In the genomic region with DNA sequence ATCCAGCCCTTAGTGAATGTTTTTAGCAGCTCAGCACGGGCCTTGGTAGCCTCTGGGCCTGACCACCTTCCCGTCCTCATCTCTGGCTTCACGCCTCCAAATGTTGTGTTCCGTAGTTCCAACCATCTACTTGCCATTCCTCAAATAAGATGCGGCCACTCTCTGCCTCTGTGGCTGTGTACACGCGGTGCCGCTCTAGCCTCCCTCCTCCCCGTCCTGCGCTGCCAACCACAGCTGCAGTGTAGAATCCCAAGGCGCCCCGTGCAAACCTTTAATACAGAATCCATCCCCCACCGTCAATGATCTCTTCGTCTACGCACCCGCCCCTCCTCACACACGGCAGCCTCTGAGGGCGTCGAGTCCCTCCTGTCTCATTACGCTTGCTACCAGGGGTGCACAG, we compare ENCODE assay signal across 20 cellular contexts.
DNase-seq lines count a peak whose midpoint lies in the region; ATAC-seq and TF ChIP-seq lines count a peak whose summit lies in the region.
"Had no signal": no experiment of that assay in that cellular context is flagged by ENCODE, and none has a peak within 500 bp of the region (broad histone marks: within the 10 kb centered on the region; RNA-seq: fewer than 3 reads in every experiment).

No MANE protein-coding gene starts in this region.

- CTCF ChIA-PET in WTC11 (lab: Charles Lee) = interaction anchor here (0.5 to 1.4 kb wide), 9 partner anchors 11 to 187 kb away, joined by 3 to 7 read pairs (median 4); partner anchors contain the start of gene VGLL4

- ATAC-seq in WTC11 (no peak), GM21360 (IDR thresholded peaks at IDR 0.05; ENCODE audit: unreplicated experiment) (no peak)
- ATAC-seq: activated T-helper 17 cell treated with anti-CD3 and anti-CD28 coated beads, Interleukin-2, amount 50 U/mL, for 72 hours; effector memory CD8-positive, alpha-beta T cell; PC-3 had no signal

- peak overlapping the region; percentile 7 for H3K27ac Mint-ChIP-seq in activated naive CD8-positive, alpha-beta T cell
- H3K27ac Mint-ChIP-seq in activated naive CD8-positive, alpha-beta T cell treated with anti-CD3 and anti-CD28 coated beads for 36 hours = no peak overlapping the region
- H3K27ac Mint-ChIP-seq in WTC11 (peak overlapping the region; percentile 41; the same call in 1 of the 2 replicates), nephron progenitor cell (peak overlapping the region; percentile 83)
- H3K27ac Mint-ChIP-seq: activated T-helper 17 cell treated with anti-CD3 and anti-CD28 coated beads, Interleukin-2, amount 50 U/mL, for 72 hours had no signal

- TF ChIP-seq POLR2A in suprapubic skin (IDR thresholded peaks at IDR 0.05) (no peak), esophagus muscularis mucosa (IDR thresholded peaks at IDR 0.05; ENCODE audit: low read depth) (no peak)

- no peaks in the 10 kb centered on the region for H3K9me3 Mint-ChIP-seq in activated naive CD8-positive, alpha-beta T cell (ENCODE audit: low read depth)
- no peaks in the 10 kb centered on the region for H3K9me3 Mint-ChIP-seq in activated naive CD8-positive, alpha-beta T cell treated with anti-CD3 and anti-CD28 coated beads for 36 hours
- no peaks in the 10 kb centered on the region for H3K9me3 Mint-ChIP-seq in WTC11
- no peaks in the 10 kb centered on the region for H3K9me3 Mint-ChIP-seq in nephron progenitor cell
- H3K9me3 Mint-ChIP-seq: activated T-helper 17 cell treated with anti-CD3 and anti-CD28 coated beads, Interleukin-2, amount 50 U/mL, for 72 hours; effector memory CD8-positive, alpha-beta T cell had no signal

- no peak for DNase-seq in activated naive CD8-positive, alpha-beta T cell treated with anti-CD3 and anti-CD28 coated beads for 36 hours
- no peak for DNase-seq in WTC11 (ENCODE audit: low spot score)
- no peak for DNase-seq in nephron progenitor cell
- peak in 1 of 2 donors; percentile 48 for DNase-seq in suprapubic skin (ENCODE audit: low spot score in 2 of 2)
- no peak for DNase-seq in esophagus muscularis mucosa (ENCODE audit: extremely low spot score)
- no peak for DNase-seq in NCI-H1694 (lab: John Stamatoyannopoulos, UW)
- DNase-seq: ACHN; amygdala; effector memory CD8-positive, alpha-beta T cell; MG63; NCI-H1436; NCI-H2171 treated with DMSO at 0.1 percent for 48 hours; PC-3; SJCRH30; stimulated activated CD4-positive, alpha-beta T cell treated with anti-CD3 and anti-CD28 coated beads, Interleukin-2, amount 100 ng/mL, for 24 hours had no signal

- TF ChIP-seq CTCF in WTC11 (IDR thresholded peaks at IDR 0.05) (no peak), nephron progenitor cell (IDR thresholded peaks at IDR 0.05) (no peak), suprapubic skin (IDR thresholded peaks at IDR 0.05) (no peak), esophagus muscularis mucosa (IDR thresholded peaks at IDR 0.05) (no peak)

- H3K36me3 ChIP-seq in suprapubic skin (peaks cover 43% of the 10 kb centered on the region), esophagus muscularis mucosa (peaks cover 0 to 50% (median 42%) of the 10 kb centered on the region in 4 donors)
- H3K36me3 ChIP-seq: ovary had no signal

- H3K27me3 ChIP-seq in suprapubic skin (no peaks in the 10 kb centered on the region), esophagus muscularis mucosa (no peaks in the 10 kb centered on the region)
- H3K27me3 ChIP-seq: MG63, ovary, SJCRH30 had no signal

- H3K27ac ChIP-seq in suprapubic skin (peak overlapping the region; percentile 93), esophagus muscularis mucosa (replicated peaks in 1 of 4) (peak overlapping the region in 1 of 4 donors; percentile 89)
- H3K27ac ChIP-seq: HL-60, ovary, SJCRH30 had no signal

- no peaks in the 10 kb centered on the region for H3K36me3 Mint-ChIP-seq in activated naive CD8-positive, alpha-beta T cell
- H3K36me3 Mint-ChIP-seq in activated naive CD8-positive, alpha-beta T cell treated with anti-CD3 and anti-CD28 coated beads for 36 hours = peaks cover 15% of the 10 kb centered on the region
- H3K36me3 Mint-ChIP-seq in WTC11 (peaks cover 7% of the 10 kb centered on the region; the same call in 1 of the 2 replicates), nephron progenitor cell (ENCODE audit: low read depth) (peaks cover 56% of the 10 kb centered on the region)

- WGBS in suprapubic skin = 94% methylated on average over 20 of the region's 20 CpGs
- 93% methylated on average over 20 of the region's 20 CpGs for WGBS in esophagus muscularis mucosa

- H3K4me3 ChIP-seq in suprapubic skin (no peak overlapping the region), esophagus muscularis mucosa (no peak overlapping the region)
- H3K4me3 ChIP-seq: MG63, ovary, SJCRH30 had no signal

- H3K4me3 Mint-ChIP-seq in activated naive CD8-positive, alpha-beta T cell = no peak overlapping the region
- H3K4me3 Mint-ChIP-seq in activated naive CD8-positive, alpha-beta T cell treated with anti-CD3 and anti-CD28 coated beads for 36 hours = no peak overlapping the region
- H3K4me3 Mint-ChIP-seq in WTC11 = no peak overlapping the region
- H3K4me3 Mint-ChIP-seq in nephron progenitor cell = no peak overlapping the region
- H3K4me3 Mint-ChIP-seq: activated T-helper 17 cell treated with anti-CD3 and anti-CD28 coated beads, Interleukin-2, amount 50 U/mL, for 72 hours; effector memory CD8-positive, alpha-beta T cell had no signal

- H3K9me3 ChIP-seq in suprapubic skin (no peaks in the 10 kb centered on the region), esophagus muscularis mucosa (no peaks in the 10 kb centered on the region)
- H3K9me3 ChIP-seq: MG63, ovary, SJCRH30 had no signal

- POLR2A ChIA-PET in WTC11 (lab: Charles Lee) = no interaction called here

- intact Hi-C loops in esophagus muscularis mucosa (cut with DNase I) = no loop called here

- no peaks in the 10 kb centered on the region for H3K27me3 Mint-ChIP-seq in activated naive CD8-positive, alpha-beta T cell
- H3K27me3 Mint-ChIP-seq in activated naive CD8-positive, alpha-beta T cell treated with anti-CD3 and anti-CD28 coated beads for 36 hours = no peaks in the 10 kb centered on the region
- no peaks in the 10 kb centered on the region for H3K27me3 Mint-ChIP-seq in WTC11 (ENCODE audit: low read depth)
- H3K27me3 Mint-ChIP-seq in nephron progenitor cell (ENCODE audit: low read depth, poor library complexity) = no peaks in the 10 kb centered on the region
- H3K27me3 Mint-ChIP-seq: activated T-helper 17 cell treated with anti-CD3 and anti-CD28 coated beads, Interleukin-2, amount 50 U/mL, for 72 hours; effector memory CD8-positive, alpha-beta T cell had no signal

- H3K4me1 ChIP-seq in suprapubic skin = peaks cover 75% of the 10 kb centered on the region
- H3K4me1 ChIP-seq in esophagus muscularis mucosa = peaks cover 55 to 89% (median 82%) of the 10 kb centered on the region in 4 donors

- TF ChIP-seq EP300 in suprapubic skin (IDR thresholded peaks at IDR 0.05) (no peak), esophagus muscularis mucosa (IDR thresholded peaks at IDR 0.05) (no peak)

- peaks cover 2% of the 10 kb centered on the region for H3K4me1 Mint-ChIP-seq in activated naive CD8-positive, alpha-beta T cell (ENCODE audit: low read depth)
- H3K4me1 Mint-ChIP-seq in activated naive CD8-positive, alpha-beta T cell treated with anti-CD3 and anti-CD28 coated beads for 36 hours = peaks cover 5% of the 10 kb centered on the region
- peaks cover 6% of the 10 kb centered on the region; the same call in 1 of the 2 replicates for H3K4me1 Mint-ChIP-seq in WTC11
- H3K4me1 Mint-ChIP-seq in nephron progenitor cell = peaks cover 60% of the 10 kb centered on the region
- H3K4me1 Mint-ChIP-seq: activated T-helper 17 cell treated with anti-CD3 and anti-CD28 coated beads, Interleukin-2, amount 50 U/mL, for 72 hours had no signal

TF ChIP-seq in WTC11, 78 proteins besides CTCF, POLR2A, EP300 and RAD21 (continues in another document):
- no peak for TF ChIP-seq FOXJ3 (CRISPR knock-in tag; IDR thresholded peaks at IDR 0.05; ENCODE audit: borderline replicate concordance)
- no peak for TF ChIP-seq NFATC4 (CRISPR knock-in tag; IDR thresholded peaks at IDR 0.05)
- TF ChIP-seq MAX (CRISPR knock-in tag; IDR thresholded peaks at IDR 0.05) = no peak
- TF ChIP-seq CREM (CRISPR knock-in tag; IDR thresholded peaks at IDR 0.05) = no peak
- no peak for TF ChIP-seq ZNF423 (CRISPR knock-in tag; IDR thresholded peaks at IDR 0.05)
- TF ChIP-seq ZNF532 (CRISPR knock-in tag; IDR thresholded peaks at IDR 0.05; ENCODE audit: borderline replicate concordance) = no peak
- TF ChIP-seq NFYB (CRISPR knock-in tag; conservative IDR thresholded peaks at IDR 0.05; ENCODE audit: low read depth) = no peak
- TF ChIP-seq NR3C1 (CRISPR knock-in tag; conservative IDR thresholded peaks at IDR 0.05; ENCODE audit: low read depth) = no peak
